ENCODE assay signal across 25 cellular contexts in genomic region chr18:1595165-1595564, GRCh38.
DNase-seq lines count a peak whose midpoint lies in the region; ATAC-seq, FAIRE-seq and TF ChIP-seq lines count a peak whose summit lies in the region.
"Had no signal": no experiment of that assay in that cellular context is flagged by ENCODE, and none has a peak within 500 bp of the region (broad histone marks: within the 10 kb centered on the region; RNA-seq: fewer than 3 reads in every experiment).

No MANE protein-coding gene starts in this region.

- H3K4me2 ChIP-seq in A549: no peak overlapping the region
- H3K4me2 ChIP-seq in IMR-90 (ENCODE audit: low read depth, low read length): no peak overlapping the region
- no peak overlapping the region for H3K4me2 ChIP-seq in K562 (ENCODE audit: insufficient read depth, low read length)
- H3K4me2 ChIP-seq in HepG2 (ENCODE audit: low read depth, low read length): no peak overlapping the region
- H3K4me2 ChIP-seq: GM23338 had no signal

- no peak overlapping the region for H2BK15ac ChIP-seq in IMR-90 (ENCODE audit: low read depth, low read length)

- FAIRE-seq in A549 (lab: Jason Lieb, UNC) (no peak), K562 (lab: Jason Lieb, UNC) (no peak), HepG2 (lab: Jason Lieb, UNC) (no peak)
- FAIRE-seq: A204.1, G401.6, GM12892, H54 had no signal

- H2AK9ac ChIP-seq in IMR-90 (replicated peaks; ENCODE audit: low read depth, low read length, poor library complexity): no peak overlapping the region

- H4K20me1 ChIP-seq in IMR-90 (ENCODE audit: insufficient read depth, low read length) (no peaks in the 10 kb centered on the region), K562 (replicated peaks; ENCODE audit: control insufficient read depth, insufficient read depth, low read length) (no peaks in the 10 kb centered on the region), HepG2 (ENCODE audit: insufficient read depth, low read length) (no peaks in the 10 kb centered on the region)
- H4K20me1 ChIP-seq: BLaER1 treated with 17β-estradiol and CSF1 and Interleukin-3, amounts not matched to agents 10 nM and 100 nM had no signal

- TF ChIP-seq POLR2A in A549 (IDR thresholded peaks at IDR 0.05; ENCODE audit: low read length) (no peak), IMR-90 (IDR thresholded peaks at IDR 0.05; ENCODE audit: low read depth, low read length) (no peak), K562 (conservative IDR thresholded peaks at IDR 0.05) (no peak), HepG2 (IDR thresholded peaks at IDR 0.05; ENCODE audit: insufficient read depth in 1 of 2, low read depth in 2 of 2, low read length in 2 of 2) (no peak)

- intact Hi-C loops in IMR-90 (cut with micrococcal nuclease) (no loop called here), K562 (cut with micrococcal nuclease) (no loop called here), HepG2 (cut with micrococcal nuclease; ENCODE audit: unreplicated experiment) (no loop called here)

- no peak overlapping the region for H2BK20ac ChIP-seq in IMR-90 (ENCODE audit: low read depth, low read length)

- POLR2A ChIA-PET in A549 (lab: Yijun Ruan, JAX): no interaction called here
- POLR2A ChIA-PET in IMR-90 (lab: Charles Lee; ENCODE audit: unreplicated experiment): no interaction called here
- POLR2A ChIA-PET in K562 (lab: Yijun Ruan, JAX): interaction anchor here (0.6 kb wide), 1 partner anchor 841 kb away, joined by 3 read pairs; no protein-coding TSS in a partner anchor
- POLR2A ChIA-PET in HepG2 (lab: Yijun Ruan, JAX): no interaction called here

- H3K9ac ChIP-seq in IMR-90 (ENCODE audit: low read depth, low read length): no peak overlapping the region
- no peak overlapping the region for H3K9ac ChIP-seq in K562 (ENCODE audit: insufficient read depth in 1 of 2, low read depth in 2 of 2, low read length in 2 of 2)
- no peak overlapping the region for H3K9ac ChIP-seq in HepG2 (ENCODE audit: insufficient read depth, low read depth, low read length)

- H3K36me3 ChIP-seq in IMR-90 (ENCODE audit: control insufficient read depth, insufficient read depth, low read length) (no peaks in the 10 kb centered on the region), K562 (ENCODE audit: control insufficient read depth, insufficient read depth, low read length) (no peaks in the 10 kb centered on the region), HepG2 (replicated peaks in 1 of 2; ENCODE audit: control insufficient read depth in 1 of 2, insufficient read depth in 2 of 2, low read length in 2 of 2) (no peaks in the 10 kb centered on the region)
- H3K36me3 ChIP-seq: BE2C; BLaER1 treated with 17β-estradiol and CSF1 and Interleukin-3, amounts not matched to agents 10 nM and 100 nM; HAP-1 had no signal

- H3K27ac ChIP-seq in A549 (no peak overlapping the region), IMR-90 (ENCODE audit: insufficient read depth, low read length) (no peak overlapping the region), K562 (ENCODE audit: extremely low read depth, low read depth, low read length) (no peak overlapping the region), HepG2 (ENCODE audit: extremely low read length, insufficient read depth, low read length) (no peak overlapping the region)
- H3K27ac ChIP-seq: 22Rv1 had no signal

- H3K4me1 ChIP-seq in A549: no peaks in the 10 kb centered on the region
- H3K4me1 ChIP-seq in IMR-90 (ENCODE audit: control insufficient read depth, insufficient read depth, low read length): no peaks in the 10 kb centered on the region
- no peaks in the 10 kb centered on the region for H3K4me1 ChIP-seq in K562 (replicated peaks in 1 of 2; ENCODE audit: control insufficient read depth in 2 of 2, insufficient read depth in 2 of 2, low read length in 2 of 2)
- no peaks in the 10 kb centered on the region for H3K4me1 ChIP-seq in HepG2 (ENCODE audit: insufficient read depth, low read length)
- H3K4me1 ChIP-seq: BE2C, HAP-1 had no signal

- 0% methylated on average over 1 of the region's 1 CpG for WGBS in A549 (ENCODE audit: missing lambda C conversion rate)
- WGBS in IMR-90 (ENCODE audit: extremely low coverage in 2 of 2, insufficient read length in 1 of 2), 2 experiments: no CpG with 5 or more reads among the region's 1 CpG
- 10% methylated on average over 1 of the region's 1 CpG for WGBS in K562 (ENCODE audit: insufficient coverage, low coverage, missing lambda C conversion rate)
- 0% methylated on average over 1 of the region's 1 CpG for WGBS in HepG2 (ENCODE audit: low lambda C conversion rate)

- ATAC-seq in A549: no peak
- ATAC-seq in IMR-90 (ENCODE audit: low read depth): no peak
- no peak for ATAC-seq in K562
- ATAC-seq in HepG2: no peak
- ATAC-seq: GM23338 had no signal

- no peak overlapping the region for H3K4ac ChIP-seq in IMR-90 (ENCODE audit: low read depth, low read length)

- TF ChIP-seq CTCF in A549 (IDR thresholded peaks at IDR 0.05): no peak
- no peak for TF ChIP-seq CTCF in IMR-90 (conservative IDR thresholded peaks at IDR 0.05; ENCODE audit: low read depth, low read length)
- TF ChIP-seq CTCF in K562 (IDR thresholded peaks at IDR 0.05 in 2 of 3, conservative IDR thresholded peaks at IDR 0.05 in 1 of 3; ENCODE audit: insufficient read depth in 2 of 3, low read depth in 1 of 3, low read length in 3 of 3): no peak
- TF ChIP-seq CTCF in HepG2 (CRISPR knock-in tag; IDR thresholded peaks at IDR 0.05): no peak

- H3K9me3 ChIP-seq in A549: no peaks in the 10 kb centered on the region
- no peaks in the 10 kb centered on the region for H3K9me3 ChIP-seq in IMR-90 (ENCODE audit: control insufficient read depth, insufficient read depth, low read length)
- H3K9me3 ChIP-seq in K562 (replicated peaks; ENCODE audit: control insufficient read depth, insufficient read depth, low read depth, low read length): no peaks in the 10 kb centered on the region
- no peaks in the 10 kb centered on the region for H3K9me3 ChIP-seq in HepG2 (ENCODE audit: low read length)
- H3K9me3 ChIP-seq: BE2C; BLaER1 treated with 17β-estradiol and CSF1 and Interleukin-3, amounts not matched to agents 10 nM and 100 nM; HAP-1 had no signal

- TF ChIP-seq RAD21 in A549 (conservative IDR thresholded peaks at IDR 0.05 in 1 of 2, IDR thresholded peaks at IDR 0.05 in 1 of 2) (no peak), IMR-90 (IDR thresholded peaks at IDR 0.05; ENCODE audit: low read length) (no peak), K562 (CRISPR knock-in tag; conservative IDR thresholded peaks at IDR 0.05 in 1 of 2, IDR thresholded peaks at IDR 0.05 in 1 of 2) (no peak), HepG2 (CRISPR knock-in tag; IDR thresholded peaks at IDR 0.05) (no peak)

- H3K23ac ChIP-seq in IMR-90 (ENCODE audit: low read depth, low read length): no peak overlapping the region

- dilution Hi-C loops in IMR-90 (cut with HindIII; ENCODE audit: low sequenced_read_pairs, unreplicated experiment): no loop called here

- no peak overlapping the region for H3K14ac ChIP-seq in IMR-90 (replicated peaks; ENCODE audit: low read depth, low read length)

- no peak overlapping the region for H2BK5ac ChIP-seq in IMR-90 (ENCODE audit: low read depth, low read length, poor library complexity, severe bottlenecking)

- no peak overlapping the region for H3K18ac ChIP-seq in IMR-90 (ENCODE audit: low read depth, low read length)

- no peaks in the 10 kb centered on the region for H3K79me1 ChIP-seq in IMR-90 (ENCODE audit: low read depth in 1 of 2, low read length in 2 of 2)

- H3K4me3 ChIP-seq in A549 (no peak overlapping the region), IMR-90 (ENCODE audit: insufficient read depth, low read depth, low read length) (no peak overlapping the region), K562 (no peak overlapping the region), HepG2 (replicated peaks in 1 of 3; ENCODE audit: insufficient read depth in 1 of 3, low read depth in 2 of 3, low read length in 3 of 3) (no peak overlapping the region)
- H3K4me3 ChIP-seq: GM23338, HAP-1 had no signal

- no peak overlapping the region for H2AK5ac ChIP-seq in IMR-90 (ENCODE audit: low read depth, low read length)

- no peak for TF ChIP-seq EP300 in A549 (IDR thresholded peaks at IDR 0.05)
- no peak for TF ChIP-seq EP300 in K562 (IDR thresholded peaks at IDR 0.05; ENCODE audit: low read length)
- no peak for TF ChIP-seq EP300 in HepG2 (IDR thresholded peaks at IDR 0.05; ENCODE audit: low read depth in 2 of 2, low read length in 2 of 2)
- no peak for TF ChIP-seq EP300 in HepG2 (CRISPR knock-in tag; IDR thresholded peaks at IDR 0.05; ENCODE audit: borderline replicate concordance)

- H2AFZ ChIP-seq in IMR-90 (replicated peaks; ENCODE audit: low read length, poor library complexity): no peak overlapping the region
- no peak overlapping the region for H2AFZ ChIP-seq in K562 (ENCODE audit: low read depth, low read length)
- no peak overlapping the region for H2AFZ ChIP-seq in HepG2 (ENCODE audit: low read length)
- H2AFZ ChIP-seq: GM23338 had no signal

- no peak for DNase-seq in A549 (ENCODE audit: low read depth in 1 of 2, low spot score in 1 of 2)
- no peak for DNase-seq in IMR-90
- DNase-seq in K562 (ENCODE audit: extremely low read depth in 1 of 4, low spot score in 3 of 4): no peak
- no peak for DNase-seq in HepG2 (ENCODE audit: low spot score)
- no peak for DNase-seq in stimulated activated CD4-positive, alpha-beta T cell treated with anti-CD3 and anti-CD28 coated beads, Interleukin-1b, Interleukin-23, amount 100 ng/mL, for 48 hours
- DNase-seq in stimulated activated CD4-positive, alpha-beta T cell treated with anti-CD3 and anti-CD28 coated beads, Interleukin-15, amount 100 ng/mL, for 24 hours: no peak
- no peak for DNase-seq in NCI-H345 (lab: John Stamatoyannopoulos, UW)
- no peak for DNase-seq in activated CD8-positive, alpha-beta memory T cell treated with anti-CD3 and anti-CD28 coated beads, Interleukin-2, amount 50 U/mL, for 4 hours
- DNase-seq: ACHN; AML-193; BE2C; Calu3; CD4-positive, alpha-beta memory T cell; COR-L47; DMS153; DND-41; HFFc6 had no signal

- no peaks in the 10 kb centered on the region for H3K9me1 ChIP-seq in IMR-90 (ENCODE audit: insufficient read depth, low read length)
- no peaks in the 10 kb centered on the region for H3K9me1 ChIP-seq in K562 (ENCODE audit: control insufficient read depth, insufficient read depth, low read length)

- H4K8ac ChIP-seq in IMR-90 (ENCODE audit: low read depth in 2 of 2, low read length in 2 of 2): no peak overlapping the region

- H3K56ac ChIP-seq in IMR-90 (ENCODE audit: extremely low read depth, insufficient read depth, low read length): no peak overlapping the region

- H4K91ac ChIP-seq in IMR-90 (ENCODE audit: insufficient read depth, low read depth, low read length): no peak overlapping the region

- CTCF ChIA-PET in A549 (lab: Yijun Ruan, JAX) (no interaction called here), IMR-90 (lab: Yijun Ruan, JAX) (no interaction called here), K562 (lab: Yijun Ruan, JAX; ENCODE audit: low intra/inter-chr PET ratio) (no interaction called here), HepG2 (lab: Yijun Ruan, JAX; ENCODE audit: low intra/inter-chr PET ratio, low total read pairs) (no interaction called here)

- no peak overlapping the region for H4K5ac ChIP-seq in IMR-90 (ENCODE audit: low read depth, low read length)

- H3K27me3 ChIP-seq in IMR-90 (ENCODE audit: control insufficient read depth, insufficient read depth, low read length) (no peaks in the 10 kb centered on the region), K562 (ENCODE audit: control insufficient read depth in 2 of 2, insufficient read depth in 2 of 2, low read length in 2 of 2) (no peaks in the 10 kb centered on the region), HepG2 (ENCODE audit: control insufficient read depth in 1 of 2, insufficient read depth in 2 of 2, low read length in 2 of 2) (no peaks in the 10 kb centered on the region)
- H3K27me3 ChIP-seq: BE2C; BLaER1 treated with 17β-estradiol and CSF1 and Interleukin-3, amounts not matched to agents 10 nM and 100 nM had no signal

- BruUV-seq in IMR-90 (replicated peaks; lab: Mats Ljungman, UMichigan): no TSS peak
- no TSS peak for BruUV-seq in K562 (replicated peaks; lab: Mats Ljungman, UMichigan)
- no TSS peak for BruUV-seq in HepG2 (replicated peaks; lab: Mats Ljungman, UMichigan)

- H3K79me2 ChIP-seq in K562 (ENCODE audit: control insufficient read depth, insufficient read depth, low read length) (no peaks in the 10 kb centered on the region), HepG2 (ENCODE audit: insufficient read depth, low read length) (no peaks in the 10 kb centered on the region)

- no peak overlapping the region for H2BK120ac ChIP-seq in IMR-90 (ENCODE audit: low read depth, low read length)

- in situ Hi-C loops in IMR-90 (cut with MboI; ENCODE audit: low sequenced_read_pairs): loop anchor here (25.0 kb wide), 1 partner anchor 942 kb away; no protein-coding TSS in a partner anchor
- in situ Hi-C loops in K562 (cut with MboI): loop anchor here (25.0 kb wide), 1 partner anchor 942 kb away; no protein-coding TSS in a partner anchor
- in situ Hi-C loops in HepG2 (cut with HindIII; ENCODE audit: extremely low pct_ligation_motif_present, low pct_unique_long_range_greater_than_20kb): loop anchor here (25.0 kb wide), 1 partner anchor 942 kb away; no protein-coding TSS in a partner anchor
